Comparison of ENCODE assay signal across 8 cellular contexts in genomic region chr7:26369519-26370385, GRCh38.
DNase-seq lines count a peak whose midpoint lies in the region; ATAC-seq and TF ChIP-seq lines count a peak whose summit lies in the region.

No MANE protein-coding gene starts in this region.

- H3K9me3 ChIP-seq in adrenal gland (replicated peaks in 1 of 3) (no peaks in the 10 kb centered on the region), right atrium auricular region (no peaks in the 10 kb centered on the region)

- peak; percentile 69 to 88 (median 73) for TF ChIP-seq CTCF in adrenal gland (IDR thresholded peaks at IDR 0.05)
- TF ChIP-seq CTCF in right atrium auricular region (IDR thresholded peaks at IDR 0.05), result peak; percentile 64 to 81

- DNase-seq in activated CD4-positive, CD25-positive, alpha-beta regulatory T cell treated with anti-CD3 and anti-CD28 coated beads, Interleukin-2, amount 50 U/mL, for 72 hours, result no peak
- DNase-seq in NCI-H748 treated with DMSO at 0.1 percent for 48 hours (lab: John Stamatoyannopoulos, UW) (peak; percentile 58), adrenal gland (peak in 6 of 7 donors; percentile 30 to 64 (median 45)), right atrium auricular region (ENCODE audit: low spot score) (no peak), smooth muscle cell of the brain vasculature (ENCODE audit: low read depth, low spot score) (peak; percentile 17)

- H3K4me1 ChIP-seq in adrenal gland (replicated peaks in 1 of 2) (no peaks in the 10 kb centered on the region), right atrium auricular region (no peaks in the 10 kb centered on the region)

- H3K27me3 ChIP-seq in adrenal gland (peaks cover 3% of the 10 kb centered on the region), right atrium auricular region (peaks cover 13 to 22% of the 10 kb centered on the region in 2 donors)

- ATAC-seq in activated CD4-positive, CD25-positive, alpha-beta regulatory T cell treated with anti-CD3 and anti-CD28 coated beads, Interleukin-2, amount 50 U/mL, for 24 hours, result peak; percentile 44 to 68
- ATAC-seq in HG03342 (IDR thresholded peaks at IDR 0.05; ENCODE audit: unreplicated experiment) (peak; percentile 52), GM18511 (IDR thresholded peaks at IDR 0.05; ENCODE audit: unreplicated experiment) (no peak)

- no peak for TF ChIP-seq POLR2A in adrenal gland (IDR thresholded peaks at IDR 0.05)

- H3K36me3 ChIP-seq in adrenal gland (replicated peaks in 1 of 2), result no peaks in the 10 kb centered on the region
- H3K36me3 ChIP-seq in right atrium auricular region, result no peaks in the 10 kb centered on the region

- 21 to 25% (median 23%) methylated on average over 8 of the region's 8 CpGs for WGBS in adrenal gland, 4 donors

- no peak overlapping the region for H3K4me3 ChIP-seq in adrenal gland
- no peak overlapping the region for H3K4me3 ChIP-seq in right atrium auricular region

- intact Hi-C loops in adrenal gland (cut with DNase I), result loop anchor here (5.0 to 10.0 kb wide), 4 partner anchors 298 to 795 kb away; partner anchors contain the start of gene HOXA9 (in 1 of the 2)

- no peak overlapping the region for H3K27ac ChIP-seq in adrenal gland
- H3K27ac ChIP-seq in right atrium auricular region, result no peak overlapping the region

Comparison
In these comparisons a context has a peak if more than half of its experiments do, and no peak if none do; other contexts are left out.
1. DNase-seq: peak in NCI-H748 treated with DMSO at 0.1 percent for 48 hours (single experiment), adrenal gland (6 of 7) and smooth muscle cell of the brain vasculature (single experiment); none in activated CD4-positive, CD25-positive, alpha-beta regulatory T cell treated with anti-CD3 and anti-CD28 coated beads, Interleukin-2, amount 50 U/mL, for 72 hours (single experiment) and right atrium auricular region (single experiment).